In genomic region chr2:72887032-72887835, GRCh38 we compare ENCODE assay signal across 8 cellular contexts. TPM values are rescaled to one million over a fixed set of nuclear protein-coding genes. Genes with fewer than 3 reads are reported as not detected.
A peak's percentile ranks its signal among the peaks of the same experiment; 100 is the strongest.
DNase-seq lines count a peak whose midpoint lies in the region; ATAC-seq, FAIRE-seq and TF ChIP-seq lines count a peak whose summit lies in the region.

SPR (plus strand) TSS chr2:72887408; CDS start chr2:72887433, 25 bp downstream.

- CTCF ChIA-PET in endothelial cell of umbilical vein (lab: Charles Lee) = interaction anchor here (0.7 to 3.1 kb wide), 34 partner anchors 8 to 1357 kb away, joined by 3 to 32 read pairs (median 4); partner anchors contain the start of gene EMX1

- H3K9me1 ChIP-seq in endothelial cell of umbilical vein (replicated peaks; ENCODE audit: control insufficient read depth, extremely low read depth, insufficient read depth, low read length) = no peaks in the 10 kb centered on the region

- no peak for TF ChIP-seq CTCF in C4-2B (conservative IDR thresholded peaks at IDR 0.05)
- no peak for TF ChIP-seq CTCF in endothelial cell of umbilical vein (IDR thresholded peaks at IDR 0.05; ENCODE audit: extremely low read depth in 1 of 2, insufficient read depth in 1 of 2, low read depth in 1 of 2, low read length in 2 of 2)

- H3K36me3 ChIP-seq in endothelial cell of umbilical vein (ENCODE audit: control insufficient read depth in 2 of 2, extremely low read depth in 1 of 2, insufficient read depth in 2 of 2, low read length in 2 of 2) = peaks cover 0 to 8% of the 10 kb centered on the region in 2 experiments
- H3K36me3 ChIP-seq in mesodermal cell (ENCODE audit: control insufficient read depth, insufficient read depth, low read length) = peaks cover 5% of the 10 kb centered on the region

- peak within 1 kb of the TSS; percentile 96 for H3K27ac ChIP-seq in C4-2B
- peak within 1 kb of the TSS; percentile 74 for H3K27ac ChIP-seq in endothelial cell of umbilical vein (ENCODE audit: insufficient read depth, low read depth, low read length)
- peak within 1 kb of the TSS; percentile 36 for H3K27ac ChIP-seq in mesodermal cell (ENCODE audit: low read depth, low read length, severe bottlenecking)

- no peaks in the 10 kb centered on the region for H3K27me3 ChIP-seq in endothelial cell of umbilical vein (ENCODE audit: control insufficient read depth in 2 of 2, insufficient read depth in 2 of 2, low read length in 2 of 2)

- peak; percentile 51 for DNase-seq in GM19239 (ENCODE audit: insufficient read length, low spot score)
- peak; percentile 15 for DNase-seq in NCI-H748 treated with DMSO at 0.1 percent for 48 hours (lab: John Stamatoyannopoulos, UW)
- peak; percentile 61 for DNase-seq in activated CD8-positive, alpha-beta memory T cell treated with anti-CD3 and anti-CD28 coated beads, Interleukin-2, amount 50 U/mL, for 4 hours
- peak; percentile 70 for DNase-seq in endothelial cell of umbilical vein (ENCODE audit: low read depth, low spot score)
- DNase-seq in stimulated activated CD8-positive, alpha-beta memory T cell treated with anti-CD3 and anti-CD28 coated beads, Interleukin-4, amount 100 ng/mL, for 24 hours (ENCODE audit: low read depth) = peak; percentile 64

- no peaks in the 10 kb centered on the region for H4K20me1 ChIP-seq in endothelial cell of umbilical vein (replicated peaks; ENCODE audit: control insufficient read depth, extremely low read depth, insufficient read depth, low read length)

- WGBS in mesodermal cell (ENCODE audit: insufficient coverage in 2 of 2), 2 experiments = 1% methylated on average over 54 to 81 of the region's 81 CpGs

- H3K4me1 ChIP-seq in endothelial cell of umbilical vein (ENCODE audit: control insufficient read depth, extremely low read depth, insufficient read depth, low read length) = peaks cover 13% of the 10 kb centered on the region
- H3K4me1 ChIP-seq in mesodermal cell (ENCODE audit: control insufficient read depth, insufficient read depth, low read length, poor library complexity, severe bottlenecking) = peaks cover 11% of the 10 kb centered on the region

- FAIRE-seq in GM19239 (lab: Jason Lieb, UNC) (peak; percentile 68), endothelial cell of umbilical vein (lab: Jason Lieb, UNC) (peak; percentile 65)

- peak within 1 kb of the TSS; percentile 98 for H2AFZ ChIP-seq in endothelial cell of umbilical vein (ENCODE audit: low read depth, low read length)

- H3K4me2 ChIP-seq in endothelial cell of umbilical vein (ENCODE audit: insufficient read depth, low read length) = peak within 1 kb of the TSS; percentile 91

- TSS peak; percentile 12 for BruUV-seq in endothelial cell of umbilical vein (replicated peaks; lab: Mats Ljungman, UMichigan)

- TF ChIP-seq POLR2A in endothelial cell of umbilical vein (IDR thresholded peaks at IDR 0.05; ENCODE audit: low read depth, low read length) = peak; percentile 18

- intact Hi-C loops in endothelial cell of umbilical vein (cut with micrococcal nuclease) = loop anchor here (1.0 to 2.0 kb wide), 2 partner anchors 32 to 116 kb away; no protein-coding TSS in a partner anchor

- POLR2A ChIA-PET in endothelial cell of umbilical vein (lab: Charles Lee) = no interaction called here

- H3K4me3 ChIP-seq in endothelial cell of umbilical vein (replicated peaks in 1 of 3; ENCODE audit: insufficient read depth in 1 of 3, low read depth in 1 of 3, low read length in 3 of 3) = peak within 1 kb of the TSS; percentile 54 to 81 (median 73)
- H3K4me3 ChIP-seq in mesodermal cell (ENCODE audit: extremely low read depth, insufficient read depth, low read length, poor library complexity, severe bottlenecking) = peak within 1 kb of the TSS; percentile 57

- peak within 1 kb of the TSS; percentile 77 for H3K9ac ChIP-seq in endothelial cell of umbilical vein (replicated peaks; ENCODE audit: extremely low read depth, insufficient read depth, low read length)

- H3K79me2 ChIP-seq in endothelial cell of umbilical vein (ENCODE audit: control insufficient read depth, insufficient read depth, low read length) = no peaks in the 10 kb centered on the region

- ATAC-seq in HG03354 (IDR thresholded peaks at IDR 0.05; ENCODE audit: poor library complexity, severe bottlenecking, unreplicated experiment) = peak; percentile 91

- H3K9me3 ChIP-seq in endothelial cell of umbilical vein (replicated peaks; ENCODE audit: control insufficient read depth, insufficient read depth, low read length) = no peaks in the 10 kb centered on the region
- H3K9me3 ChIP-seq in mesodermal cell (ENCODE audit: control insufficient read depth, low read length) = no peaks in the 10 kb centered on the region

- dilution Hi-C loops in endothelial cell of umbilical vein (cut with MboI; ENCODE audit: extremely low pct_ligation_motif_present, low sequenced_read_pairs) = no loop called here

TF ChIP-seq in endothelial cell of umbilical vein, 7 proteins besides CTCF, POLR2A, EP300 and RAD21:
- TF ChIP-seq JUN (IDR thresholded peaks at IDR 0.05; ENCODE audit: borderline replicate concordance, insufficient read depth, insufficient read length, low read depth) (no peak), FOS (IDR thresholded peaks at IDR 0.05; ENCODE audit: borderline replicate concordance, insufficient read depth, low read length) (no peak), EZH2 (IDR thresholded peaks at IDR 0.05; ENCODE audit: borderline replicate concordance, low read depth, low read length, severe bottlenecking) (no peak), GATA2 (IDR thresholded peaks at IDR 0.05; ENCODE audit: insufficient read depth, insufficient read length, low read depth, low read length) (no peak), MYC (IDR thresholded peaks at IDR 0.05; ENCODE audit: low read depth, low read length) (no peak), POLR2AphosphoS5 (IDR thresholded peaks at IDR 0.05; ENCODE audit: insufficient read depth, low read depth, low read length) (peak; percentile 62)
- TF ChIP-seq, protein P1, sequence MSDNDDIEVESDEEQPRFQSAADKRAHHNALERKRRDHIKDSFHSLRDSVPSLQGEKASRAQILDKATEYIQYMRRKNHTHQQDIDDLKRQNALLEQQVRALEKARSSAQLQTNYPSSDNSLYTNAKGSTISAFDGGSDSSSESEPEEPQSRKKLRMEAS (IDR thresholded peaks at IDR 0.05; ENCODE audit: insufficient read depth, insufficient read length) = no peak
TF ChIP-seq in endothelial cell of umbilical vein: peak in this region for 1.

RNA-seq across cellular contexts. Expression of gene SPR, which starts in this region (rescaled TPM):
- total RNA-seq in endothelial cell of umbilical vein = 26.3 and 27.6 TPM in 2 replicates
- polyA plus RNA-seq in endothelial cell of umbilical vein = 18.1 and 22.0 TPM in 2 replicates
- polyA plus RNA-seq in endothelial cell of umbilical vein (2011; cell fraction: cytosol; rRNA removed) = 28.4 and 29.2 TPM in 2 replicates
- polyA plus RNA-seq in endothelial cell of umbilical vein (2011; cell fraction: nucleus; rRNA removed) = 10.2 and 11.0 TPM in 2 replicates
- 47.9 and 52.8 TPM in 2 replicates for polyA plus RNA-seq in endothelial cell of umbilical vein (2012)
- 13.4 and 15.0 TPM in 2 replicates for polyA minus RNA-seq in endothelial cell of umbilical vein
- 17.0 TPM for polyA minus RNA-seq in endothelial cell of umbilical vein (2011; cell fraction: cytosol; rRNA and poly(A)+ RNA removed)
- 1.5 and 1.7 TPM in 2 replicates for polyA minus RNA-seq in endothelial cell of umbilical vein (2011; cell fraction: nucleus; rRNA and poly(A)+ RNA removed)
- polyA plus RNA-seq in mesodermal cell (2013, experiment 1 of 2) = 11.0 TPM
- polyA plus RNA-seq in mesodermal cell (2013, experiment 2 of 2) = 9.8 TPM

Comparison
In these comparisons a context has a peak if more than half of its experiments do, and no peak if none do; other contexts are left out.
1. Peak in every context shown above with its lines: DNase-seq, ATAC-seq, H3K4me3 ChIP-seq and H3K27ac ChIP-seq.
2. H3K27ac ChIP-seq: peak in every context shown above with its lines; median percentile 96 in C4-2B; 74 in endothelial cell of umbilical vein; 36 in mesodermal cell.
3. DNase-seq: peak in every context shown above with its lines; median percentile 70 in endothelial cell of umbilical vein; 64 in stimulated activated CD8-positive, alpha-beta memory T cell treated with anti-CD3 and anti-CD28 coated beads, Interleukin-4, amount 100 ng/mL, for 24 hours; 61 in activated CD8-positive, alpha-beta memory T cell treated with anti-CD3 and anti-CD28 coated beads, Interleukin-2, amount 50 U/mL, for 4 hours; 51 in GM19239; 15 in NCI-H748 treated with DMSO at 0.1 percent for 48 hours.